Comparison of ENCODE assay signal across 1 cellular context in the genomic region with DNA sequence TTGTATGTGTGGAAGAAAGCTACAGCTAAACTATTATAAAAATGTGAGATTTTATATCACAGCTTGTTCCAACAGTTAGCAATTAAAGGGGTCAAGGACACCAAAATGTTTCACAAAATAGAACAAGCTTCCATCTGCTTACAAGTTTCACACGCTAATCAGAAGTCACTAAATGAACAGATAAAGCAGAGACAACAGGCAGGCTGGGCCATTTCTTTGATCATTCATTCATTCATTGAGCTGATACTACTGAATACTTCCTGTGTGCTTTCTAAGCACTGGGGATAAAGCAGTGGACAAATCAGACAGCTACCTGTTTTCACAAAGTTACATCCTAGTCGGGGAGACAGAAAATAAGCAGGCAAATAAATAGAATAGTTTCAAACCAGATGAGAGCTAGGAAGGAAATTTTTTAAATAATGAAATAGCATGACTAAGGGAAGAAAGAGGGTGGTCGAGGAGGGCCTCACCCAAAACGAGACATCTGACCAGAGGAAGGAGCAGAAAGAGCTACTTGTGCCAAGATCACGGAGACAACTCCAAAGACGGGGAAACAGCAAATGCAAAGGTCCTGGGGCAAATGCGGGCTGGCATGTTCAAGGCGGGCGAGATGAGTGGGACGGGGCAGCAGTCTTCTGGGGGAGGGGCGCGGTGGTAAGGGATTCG.
A peak's percentile ranks its signal among the peaks of the same experiment; 100 is the strongest.
TF ChIP-seq lines count a peak whose summit lies in the region.

No MANE protein-coding gene starts in this region.

TF ChIP-seq in GM12878, 131 proteins besides CTCF, POLR2A, EP300 and RAD21:
- TF ChIP-seq ZNF24 (IDR thresholded peaks at IDR 0.05) (peak; percentile 86), KAT2A (conservative IDR thresholded peaks at IDR 0.05; ENCODE audit: control insufficient read depth, low read depth, low read length) (no peak)
